ENCODE assay signal across 8 cellular contexts in genomic region chr1:23634840-23635642, GRCh38. TPM values are rescaled to one million over a fixed set of nuclear protein-coding genes. Genes with fewer than 3 reads are reported as not detected.
DNase-seq lines count a peak whose midpoint lies in the region; ATAC-seq, FAIRE-seq and TF ChIP-seq lines count a peak whose summit lies in the region.

No MANE protein-coding gene starts in this region.

- H3K27me3 Mint-ChIP-seq in MCF 10A (ENCODE audit: insufficient read depth, unreplicated experiment) = no peaks in the 10 kb centered on the region

- BruUV-seq in MCF 10A (replicated peaks; lab: Mats Ljungman, UMichigan) = no TSS peak

- H3K9me3 Mint-ChIP-seq in MCF 10A (ENCODE audit: unreplicated experiment) = no peaks in the 10 kb centered on the region

- H3K36me3 Mint-ChIP-seq in MCF 10A (ENCODE audit: insufficient read depth, unreplicated experiment) = no peaks in the 10 kb centered on the region

- FAIRE-seq in A204.1 (lab: Jason Lieb, UNC) = peak; percentile 84

- peak overlapping the region; percentile 37 for H3K4me3 ChIP-seq in GM12865 (ENCODE audit: low read depth, low read length)

- peak; percentile 90 for TF ChIP-seq CTCF in GM12865 (IDR thresholded peaks at IDR 0.05; ENCODE audit: insufficient read depth, low read depth, low read length, missing control alignments)
- TF ChIP-seq CTCF in MCF 10A (IDR thresholded peaks at IDR 0.05; ENCODE audit: unreplicated experiment) = peak; percentile 71

- POLR2A ChIA-PET in MCF 10A (lab: Yijun Ruan, JAX) = interaction anchor here (0.5 to 6.7 kb wide), 13 partner anchors 13 to 1714 kb away, joined by 3 to 131 read pairs (median 4); partner anchors contain the start of genes ID3 and RPL11

- peak overlapping the region; percentile 72 for H3K4me3 Mint-ChIP-seq in MCF 10A (ENCODE audit: unreplicated experiment)

- DNase-seq in GM12865 (ENCODE audit: low read depth) (peak; percentile 83), NCI-H1417 treated with DMSO at 0.1 percent for 48 hours (lab: John Stamatoyannopoulos, UW) (peak; percentile 24), T-helper 1 cell (peak in 4 of 5 donors; percentile 31 to 64 (median 47)), MCF 10A (ENCODE audit: unreplicated experiment) (peak; percentile 75), iPS-NIHi11 (ENCODE audit: low spot score) (peak; percentile 86), sciatic nerve (ENCODE audit: low spot score) (no peak)

- ATAC-seq in sciatic nerve (peak; percentile 51), HG02884 (IDR thresholded peaks at IDR 0.05; ENCODE audit: unreplicated experiment) (no peak)

- CTCF ChIA-PET in MCF 10A (lab: Yijun Ruan, JAX) = interaction anchor here (0.7 to 12.8 kb wide), 27 partner anchors 10 to 315 kb away, joined by 3 to 472 read pairs (median 5); partner anchors contain the start of gene ID3

- peak overlapping the region; percentile 86 for H3K27ac Mint-ChIP-seq in MCF 10A (ENCODE audit: low read depth, unreplicated experiment)

- intact Hi-C loops in MCF 10A (cut with micrococcal nuclease) (loop anchor here (1.0 to 5.0 kb wide), 4 partner anchors 43 to 658 kb away; no protein-coding TSS in a partner anchor), sciatic nerve (cut with DNase I) (loop anchor here (1.0 kb wide), 1 partner anchor 86 kb away; no protein-coding TSS in a partner anchor)

- peaks cover 14% of the 10 kb centered on the region for H3K4me1 Mint-ChIP-seq in MCF 10A (ENCODE audit: insufficient read depth, unreplicated experiment)

RNA-seq across cellular contexts. Expression of gene RPL11, which starts 56.6 kb away (rescaled TPM):
- total RNA-seq in MCF 10A (2022) (1,201 and 1,563 TPM in 2 replicates), sciatic nerve (1,008 TPM)
